ENCODE assay signal across 16 cellular contexts in genomic region chr12:57215065-57215464, GRCh38. TPM values are rescaled to one million over a fixed set of nuclear protein-coding genes. Genes with fewer than 3 reads are reported as not detected.
DNase-seq lines count a peak whose midpoint lies in the region; ATAC-seq, FAIRE-seq and TF ChIP-seq lines count a peak whose summit lies in the region.
"Had no signal": no experiment of that assay in that cellular context is flagged by ENCODE, and none has a peak within 500 bp of the region (broad histone marks: within the 10 kb centered on the region; RNA-seq: fewer than 3 reads in every experiment).

No MANE protein-coding gene starts in this region.

- H4K20me1 ChIP-seq in BLaER1, result peaks cover 74% of the 10 kb centered on the region

- intact Hi-C loops in natural killer cell (cut with micrococcal nuclease) (no loop called here), upper lobe of right lung (cut with DNase I) (no loop called here)
- intact Hi-C loops in activated CD4-positive, alpha-beta T cell treated with anti-CD3 and anti-CD28 coated beads for 36 hours (cut with DNase I, micrococcal nuclease), result loop anchor here in 1 of 2 experiments (2.0 to 5.0 kb wide), 3 partner anchors 14 to 417 kb away; partner anchors contain the start of genes B4GALNT1 and SHMT2

- H3K36me3 Mint-ChIP-seq in central memory CD8-positive, alpha-beta T cell (ENCODE audit: insufficient read depth), result peaks cover 8% of the 10 kb centered on the region
- H3K36me3 Mint-ChIP-seq in natural killer cell, result no peaks in the 10 kb centered on the region
- no peaks in the 10 kb centered on the region for H3K36me3 Mint-ChIP-seq in activated CD4-positive, alpha-beta T cell treated with anti-CD3 and anti-CD28 coated beads for 36 hours (ENCODE audit: low read depth)

- CTCF ChIA-PET in activated CD4-positive, alpha-beta T cell treated with anti-CD3 and anti-CD28 coated beads for 36 hours (lab: Charles Lee), result interaction anchor here (1.7 to 4.2 kb wide), 4 partner anchors 12 to 237 kb away, joined by 7 to 167 read pairs (median 62); partner anchors contain the start of gene SHMT2

- TF ChIP-seq POLR2A in GM12891 (IDR thresholded peaks at IDR 0.05; ENCODE audit: low read depth, low read length), result no peak

- H3K27ac ChIP-seq in BLaER1 (no peak overlapping the region), upper lobe of right lung (no peak overlapping the region)
- H3K27ac ChIP-seq: HL-60, lower lobe of right lung, right atrium auricular region had no signal

- peak overlapping the region; percentile 74 for H3K4me3 Mint-ChIP-seq in central memory CD8-positive, alpha-beta T cell
- H3K4me3 Mint-ChIP-seq in natural killer cell, result no peak overlapping the region
- H3K4me3 Mint-ChIP-seq in activated CD4-positive, alpha-beta T cell treated with anti-CD3 and anti-CD28 coated beads for 36 hours, result no peak overlapping the region

- peak overlapping the region; percentile 62 for H3K27ac Mint-ChIP-seq in central memory CD8-positive, alpha-beta T cell (ENCODE audit: low read depth)
- peak overlapping the region; percentile 41 to 87 for H3K27ac Mint-ChIP-seq in natural killer cell
- H3K27ac Mint-ChIP-seq in activated CD4-positive, alpha-beta T cell treated with anti-CD3 and anti-CD28 coated beads for 36 hours, result no peak overlapping the region

- H3K9ac ChIP-seq in BLaER1, result no peak overlapping the region

- DNase-seq in GM12891 (ENCODE audit: insufficient read length, low spot score) (no peak), natural killer cell (no peak), upper lobe of right lung (no peak)
- no peak for DNase-seq in central memory CD8-positive, alpha-beta T cell (ENCODE audit: low spot score in 2 of 2)
- no peak for DNase-seq in activated CD4-positive, alpha-beta T cell treated with anti-CD3 and anti-CD28 coated beads for 36 hours
- DNase-seq: amniotic stem cell; central memory CD4-positive, alpha-beta T cell; effector CD4-positive, alpha-beta T cell; lower lobe of right lung had no signal

- H3K4me1 ChIP-seq in BLaER1, result peaks cover 76% of the 10 kb centered on the region
- peaks cover 24% of the 10 kb centered on the region for H3K4me1 ChIP-seq in upper lobe of right lung

- TF ChIP-seq CTCF in natural killer cell (IDR thresholded peaks at IDR 0.05) (no peak), upper lobe of right lung (IDR thresholded peaks at IDR 0.05) (no peak)

- no peak for ATAC-seq in central memory CD8-positive, alpha-beta T cell (replicated peaks; ENCODE audit: extremely low read depth, poor library complexity, severe bottlenecking)
- ATAC-seq in natural killer cell, result no peak
- no peak for ATAC-seq in activated CD4-positive, alpha-beta T cell treated with anti-CD3 and anti-CD28 coated beads for 36 hours
- ATAC-seq in HG02938 (IDR thresholded peaks at IDR 0.05; ENCODE audit: unreplicated experiment), result no peak
- no peak for ATAC-seq in GM21737 (IDR thresholded peaks at IDR 0.05; ENCODE audit: unreplicated experiment)
- ATAC-seq in upper lobe of right lung, result no peak

- POLR2A ChIA-PET in activated CD4-positive, alpha-beta T cell treated with anti-CD3 and anti-CD28 coated beads for 36 hours (lab: Charles Lee), result no interaction called here

- H3K36me3 ChIP-seq in BLaER1 (no peaks in the 10 kb centered on the region), upper lobe of right lung (peaks cover 15% of the 10 kb centered on the region)

- H3K4me3 ChIP-seq in BLaER1 (0 out of 2 replicates have a peak overlapping the region, but pooled peaks have one; percentile 66), upper lobe of right lung (no peak overlapping the region)
- H3K4me3 ChIP-seq: HAP-1, lower lobe of right lung, tibial artery had no signal

- peaks cover 52% of the 10 kb centered on the region for H3K4me1 Mint-ChIP-seq in central memory CD8-positive, alpha-beta T cell
- peaks cover 38 to 59% of the 10 kb centered on the region in 2 donors for H3K4me1 Mint-ChIP-seq in natural killer cell
- peaks cover 28% of the 10 kb centered on the region for H3K4me1 Mint-ChIP-seq in activated CD4-positive, alpha-beta T cell treated with anti-CD3 and anti-CD28 coated beads for 36 hours

- H3K27me3 Mint-ChIP-seq in central memory CD8-positive, alpha-beta T cell, result peaks cover 73% of the 10 kb centered on the region
- peaks cover 52 to 60% of the 10 kb centered on the region in 2 donors for H3K27me3 Mint-ChIP-seq in natural killer cell (ENCODE audit: low read depth in 2 of 2)
- peaks cover 54% of the 10 kb centered on the region for H3K27me3 Mint-ChIP-seq in activated CD4-positive, alpha-beta T cell treated with anti-CD3 and anti-CD28 coated beads for 36 hours

- no peaks in the 10 kb centered on the region for H3K9me3 ChIP-seq in BLaER1
- no peaks in the 10 kb centered on the region for H3K9me3 ChIP-seq in upper lobe of right lung
- H3K9me3 ChIP-seq: HAP-1, lower lobe of right lung, right atrium auricular region, tibial artery had no signal

- peak; percentile 67 for FAIRE-seq in GM12891 (lab: Jason Lieb, UNC)

- peak overlapping the region; percentile 99 for H3K4me2 ChIP-seq in BLaER1

- H3K9me3 Mint-ChIP-seq in central memory CD8-positive, alpha-beta T cell, result no peaks in the 10 kb centered on the region
- no peaks in the 10 kb centered on the region for H3K9me3 Mint-ChIP-seq in natural killer cell
- H3K9me3 Mint-ChIP-seq in activated CD4-positive, alpha-beta T cell treated with anti-CD3 and anti-CD28 coated beads for 36 hours (ENCODE audit: low read depth), result no peaks in the 10 kb centered on the region

- H3K27me3 ChIP-seq in BLaER1 (peaks cover 67% of the 10 kb centered on the region), upper lobe of right lung (peaks cover 57% of the 10 kb centered on the region)

TF ChIP-seq in GM12891, 5 proteins besides CTCF, POLR2A, EP300 and RAD21:
- TF ChIP-seq PAX5 (IDR thresholded peaks at IDR 0.05; ENCODE audit: insufficient read depth, low read length, severe bottlenecking) (no peak), POU2F2 (IDR thresholded peaks at IDR 0.05; ENCODE audit: low read depth, low read length) (no peak), POLR2AphosphoS5 (IDR thresholded peaks at IDR 0.05; ENCODE audit: low read depth, low read length) (no peak), TAF1 (IDR thresholded peaks at IDR 0.05; ENCODE audit: low read depth, low read length) (no peak)

RNA-seq across cellular contexts. Expression of gene NXPH4, which starts 1.5 kb away (rescaled TPM):
- polyA plus RNA-seq in GM12891 (2012; ENCODE audit: low read depth, missing spikeins), result 0.24 TPM
- total RNA-seq in natural killer cell (under 1 TPM in 1 of 3 donors, not detected in 2; 0.82 TPM), upper lobe of right lung (not detected)
- total RNA-seq in activated CD4-positive, alpha-beta T cell treated with anti-CD3 and anti-CD28 coated beads for 36 hours, result under 1 TPM; 0.41 to 0.51 TPM
- total RNA-seq: lower lobe of right lung had no signal

RNA-seq across cellular contexts. Expression of gene SHMT2, which starts 14.4 kb away (rescaled TPM):
- 152 TPM for polyA plus RNA-seq in GM12891 (2012; ENCODE audit: low read depth, missing spikeins)
- 10 to 100 TPM; 28.6 to 39.3 (median 34.9) TPM for total RNA-seq in natural killer cell
- 100 to 1,000 TPM; 436 to 487 TPM for total RNA-seq in activated CD4-positive, alpha-beta T cell treated with anti-CD3 and anti-CD28 coated beads for 36 hours
- 59.2 TPM for total RNA-seq in upper lobe of right lung

RNA-seq across cellular contexts. Expression of gene STAC3, which starts 35.9 kb away (rescaled TPM):
- 4.6 TPM for polyA plus RNA-seq in GM12891 (2012; ENCODE audit: low read depth, missing spikeins)
- total RNA-seq in natural killer cell (1 to 10 TPM; 2.4 to 4.1 (median 3.8) TPM), upper lobe of right lung (6.0 TPM)
- 1 to 10 TPM; 2.5 to 2.8 TPM for total RNA-seq in activated CD4-positive, alpha-beta T cell treated with anti-CD3 and anti-CD28 coated beads for 36 hours
